Comparison of ENCODE assay signal across 21 cellular contexts in the genomic region with DNA sequence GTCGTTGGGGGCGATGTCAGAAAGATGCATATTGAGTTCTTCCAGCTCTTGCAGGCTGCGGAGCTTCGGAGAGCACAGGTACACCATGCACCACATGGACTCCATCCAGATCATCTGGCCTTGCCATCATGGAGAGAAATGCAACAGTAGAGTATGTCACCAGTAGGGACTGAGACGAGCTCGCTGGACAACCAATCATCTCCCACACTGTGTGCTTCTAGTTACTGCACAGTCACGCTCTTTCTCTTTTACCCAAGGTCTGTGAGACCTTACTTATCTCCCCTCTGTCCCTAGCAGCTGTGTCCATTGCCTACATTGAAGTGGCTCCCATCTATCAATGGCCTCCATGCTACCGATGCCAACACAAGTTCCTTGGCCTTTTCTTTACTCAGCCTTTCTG.
DNase-seq lines count a peak whose midpoint lies in the region; ATAC-seq, FAIRE-seq and TF ChIP-seq lines count a peak whose summit lies in the region.
"Had no signal": no experiment of that assay in that cellular context is flagged by ENCODE, and none has a peak within 500 bp of the region (broad histone marks: within the 10 kb centered on the region; RNA-seq: fewer than 3 reads in every experiment).

No MANE protein-coding gene starts in this region.

- no peak overlapping the region for H3K56ac ChIP-seq in IMR-90 (ENCODE audit: extremely low read depth, insufficient read depth, low read length)

- H2BK5ac ChIP-seq in IMR-90 (ENCODE audit: low read depth, low read length, poor library complexity, severe bottlenecking): no peak overlapping the region

- H3K14ac ChIP-seq in IMR-90 (replicated peaks; ENCODE audit: low read depth, low read length): no peak overlapping the region; the same call in 1 of the 2 replicates

- no peak for TF ChIP-seq CTCF in IMR-90 (conservative IDR thresholded peaks at IDR 0.05; ENCODE audit: low read depth, low read length)
- no peak for TF ChIP-seq CTCF in bronchial epithelial cell (IDR thresholded peaks at IDR 0.05; ENCODE audit: insufficient read depth, low read length, severe bottlenecking)
- TF ChIP-seq CTCF in esophagus muscularis mucosa (IDR thresholded peaks at IDR 0.05): no peak
- TF ChIP-seq CTCF in ascending aorta (IDR thresholded peaks at IDR 0.05): no peak
- no peak for TF ChIP-seq CTCF in esophagus squamous epithelium (IDR thresholded peaks at IDR 0.05)
- no peak for TF ChIP-seq CTCF in body of pancreas (IDR thresholded peaks at IDR 0.05)

- TF ChIP-seq EP300 in esophagus muscularis mucosa (IDR thresholded peaks at IDR 0.05): no peak

- no peak overlapping the region for H3K23ac ChIP-seq in IMR-90 (ENCODE audit: low read depth, low read length)

- CTCF ChIA-PET in IMR-90 (lab: Yijun Ruan, JAX): no interaction called here

- DNase-seq in IMR-90: no peak
- no peak for DNase-seq in bronchial epithelial cell (ENCODE audit: low read depth)
- peak; percentile 19 for DNase-seq in esophagus muscularis mucosa (ENCODE audit: extremely low spot score)
- no peak for DNase-seq in ascending aorta (ENCODE audit: low spot score in 2 of 2)
- DNase-seq in esophagus squamous epithelium (lab: John Stamatoyannopoulos, UW): no peak
- no peak for DNase-seq in body of pancreas
- DNase-seq: AML-193; Caco-2; Calu3; CD4-positive, alpha-beta T cell; CD8-positive, alpha-beta T cell; DMS79 treated with DMSO at 0.1 percent for 48 hours; GF-D8 had no signal

- TF ChIP-seq RAD21 in IMR-90 (IDR thresholded peaks at IDR 0.05; ENCODE audit: low read length): no peak

- in situ Hi-C loops in IMR-90 (cut with MboI; ENCODE audit: low sequenced_read_pairs): no loop called here

- 60% methylated on average over 5 of the region's 8 CpGs; no CpG with 5 or more reads in 1 of the 2 experiments for WGBS in IMR-90 (ENCODE audit: extremely low coverage in 2 of 2, insufficient read length in 1 of 2), 2 experiments
- 91% methylated on average over 8 of the region's 8 CpGs for WGBS in esophagus muscularis mucosa
- 89 to 90% methylated on average over 6 to 8 of the region's 8 CpGs for WGBS in esophagus squamous epithelium, 2 donors
- 80 to 81% methylated on average over 8 of the region's 8 CpGs for WGBS in body of pancreas, 2 donors

- H3K36me3 ChIP-seq in IMR-90 (ENCODE audit: control insufficient read depth, insufficient read depth, low read length): no peaks in the 10 kb centered on the region
- H3K36me3 ChIP-seq in bronchial epithelial cell (ENCODE audit: control insufficient read depth, insufficient read depth, low read length): no peaks in the 10 kb centered on the region
- H3K36me3 ChIP-seq in esophagus muscularis mucosa: no peaks in the 10 kb centered on the region
- no peaks in the 10 kb centered on the region for H3K36me3 ChIP-seq in ascending aorta
- H3K36me3 ChIP-seq in esophagus squamous epithelium: no peaks in the 10 kb centered on the region
- H3K36me3 ChIP-seq in body of pancreas (replicated peaks in 1 of 2; ENCODE audit: insufficient read depth in 1 of 2, low read depth in 2 of 2): no peaks in the 10 kb centered on the region
- H3K36me3 ChIP-seq: BLaER1 treated with 17β-estradiol and CSF1 and Interleukin-3, amounts not matched to agents 10 nM and 100 nM had no signal

- H3K4me3 ChIP-seq in IMR-90 (ENCODE audit: insufficient read depth, low read depth, low read length) (no peak overlapping the region), bronchial epithelial cell (ENCODE audit: low read depth, low read length) (no peak overlapping the region), esophagus muscularis mucosa (no peak overlapping the region), ascending aorta (no peak overlapping the region), esophagus squamous epithelium (no peak overlapping the region), body of pancreas (no peak overlapping the region)
- H3K4me3 ChIP-seq: A549; BLaER1 treated with 17β-estradiol and CSF1 and Interleukin-3, amounts not matched to agents 10 nM and 100 nM had no signal

- no peak overlapping the region for H4K91ac ChIP-seq in IMR-90 (ENCODE audit: insufficient read depth, low read depth, low read length)

- no peak overlapping the region for H3K4ac ChIP-seq in IMR-90 (ENCODE audit: low read depth, low read length)

- no peak for ATAC-seq in IMR-90 (ENCODE audit: low read depth)
- no peak for ATAC-seq in body of pancreas
- ATAC-seq: A549; CD8-positive, alpha-beta T cell had no signal

- H3K9me1 ChIP-seq in IMR-90 (ENCODE audit: insufficient read depth, low read length): no peaks in the 10 kb centered on the region

- POLR2A ChIA-PET in IMR-90 (lab: Charles Lee; ENCODE audit: unreplicated experiment): no interaction called here

- H2AFZ ChIP-seq in IMR-90 (replicated peaks; ENCODE audit: low read length, poor library complexity): peak overlapping the region; percentile 33

- H3K9me3 ChIP-seq in IMR-90 (ENCODE audit: control insufficient read depth, insufficient read depth, low read length) (no peaks in the 10 kb centered on the region), esophagus muscularis mucosa (peaks cover 0 to 5% (median 0%) of the 10 kb centered on the region in 4 donors), ascending aorta (no peaks in the 10 kb centered on the region), esophagus squamous epithelium (peaks cover 0 to 6% (median 0%) of the 10 kb centered on the region in 3 donors), body of pancreas (no peaks in the 10 kb centered on the region)
- H3K9me3 ChIP-seq: Caco-2 had no signal

- no peaks in the 10 kb centered on the region for H4K20me1 ChIP-seq in IMR-90 (ENCODE audit: insufficient read depth, low read length)
- H4K20me1 ChIP-seq: BLaER1 treated with 17β-estradiol and CSF1 and Interleukin-3, amounts not matched to agents 10 nM and 100 nM had no signal

- FAIRE-seq in bronchial epithelial cell (lab: Jason Lieb, UNC): peak; percentile 80
- FAIRE-seq: A549, D721Med, G401.6, GM12891, GM19239 had no signal

- H3K4me1 ChIP-seq in IMR-90 (ENCODE audit: control insufficient read depth, insufficient read depth, low read length) (no peaks in the 10 kb centered on the region), esophagus muscularis mucosa (no peaks in the 10 kb centered on the region), ascending aorta (no peaks in the 10 kb centered on the region), esophagus squamous epithelium (no peaks in the 10 kb centered on the region), body of pancreas (no peaks in the 10 kb centered on the region)
- H3K4me1 ChIP-seq: A549; BLaER1 treated with 17β-estradiol and CSF1 and Interleukin-3, amounts not matched to agents 10 nM and 100 nM; Caco-2 had no signal

- no peak overlapping the region for H3K9ac ChIP-seq in IMR-90 (ENCODE audit: low read depth, low read length)
- H3K9ac ChIP-seq: BLaER1 treated with 17β-estradiol and CSF1 and Interleukin-3, amounts not matched to agents 10 nM and 100 nM had no signal

- H3K27ac ChIP-seq in IMR-90 (ENCODE audit: insufficient read depth, low read length): no peak overlapping the region
- no peak overlapping the region for H3K27ac ChIP-seq in esophagus muscularis mucosa (replicated peaks in 1 of 4)
- no peak overlapping the region for H3K27ac ChIP-seq in ascending aorta
- no peak overlapping the region for H3K27ac ChIP-seq in esophagus squamous epithelium
- H3K27ac ChIP-seq in body of pancreas: no peak overlapping the region
- H3K27ac ChIP-seq: 22Rv1; A549; BLaER1 treated with 17β-estradiol and CSF1 and Interleukin-3, amounts not matched to agents 10 nM and 100 nM; C4-2B had no signal

- no peak overlapping the region for H2BK120ac ChIP-seq in IMR-90 (ENCODE audit: low read depth, low read length)

- dilution Hi-C loops in IMR-90 (cut with HindIII; ENCODE audit: low sequenced_read_pairs, unreplicated experiment): no loop called here

- H3K4me2 ChIP-seq in IMR-90 (ENCODE audit: low read depth, low read length): no peak overlapping the region
- H3K4me2 ChIP-seq: A549; BLaER1 treated with 17β-estradiol and CSF1 and Interleukin-3, amounts not matched to agents 10 nM and 100 nM had no signal

- no peak overlapping the region for H4K5ac ChIP-seq in IMR-90 (ENCODE audit: low read depth, low read length)

- no peak overlapping the region for H4K8ac ChIP-seq in IMR-90 (ENCODE audit: low read depth in 2 of 2, low read length in 2 of 2)

- H2AK9ac ChIP-seq in IMR-90 (replicated peaks; ENCODE audit: low read depth, low read length, poor library complexity): no peak overlapping the region

- H2BK20ac ChIP-seq in IMR-90 (ENCODE audit: low read depth, low read length): no peak overlapping the region

- no peak for TF ChIP-seq POLR2A in IMR-90 (IDR thresholded peaks at IDR 0.05; ENCODE audit: low read depth, low read length)
- TF ChIP-seq POLR2A in esophagus muscularis mucosa (IDR thresholded peaks at IDR 0.05; ENCODE audit: low read depth): no peak
- no peak for TF ChIP-seq POLR2A in esophagus squamous epithelium (IDR thresholded peaks at IDR 0.05)
- no peak for TF ChIP-seq POLR2A in body of pancreas (IDR thresholded peaks at IDR 0.05)

- no TSS peak for BruUV-seq in IMR-90 (replicated peaks; lab: Mats Ljungman, UMichigan)

- intact Hi-C loops in IMR-90 (cut with micrococcal nuclease) (no loop called here), esophagus muscularis mucosa (cut with DNase I) (no loop called here), ascending aorta (cut with DNase I) (no loop called here), esophagus squamous epithelium (cut with DNase I) (no loop called here), body of pancreas (cut with DNase I) (no loop called here)

- no peak overlapping the region for H3K18ac ChIP-seq in IMR-90 (ENCODE audit: low read depth, low read length)

- H3K79me1 ChIP-seq in IMR-90 (ENCODE audit: low read depth in 1 of 2, low read length in 2 of 2): no peaks in the 10 kb centered on the region

- H3K27me3 ChIP-seq in IMR-90 (ENCODE audit: control insufficient read depth, insufficient read depth, low read length): peaks cover 6% of the 10 kb centered on the region
- peaks cover 2% of the 10 kb centered on the region for H3K27me3 ChIP-seq in bronchial epithelial cell (ENCODE audit: control insufficient read depth, insufficient read depth, low read length)
- H3K27me3 ChIP-seq in esophagus muscularis mucosa: no peaks in the 10 kb centered on the region
- no peaks in the 10 kb centered on the region for H3K27me3 ChIP-seq in ascending aorta
- no peaks in the 10 kb centered on the region for H3K27me3 ChIP-seq in esophagus squamous epithelium
- H3K27me3 ChIP-seq in body of pancreas: no peaks in the 10 kb centered on the region
- H3K27me3 ChIP-seq: BLaER1 treated with 17β-estradiol and CSF1 and Interleukin-3, amounts not matched to agents 10 nM and 100 nM had no signal

- no peak overlapping the region for H2BK15ac ChIP-seq in IMR-90 (ENCODE audit: low read depth, low read length)

- no peak overlapping the region for H2AK5ac ChIP-seq in IMR-90 (ENCODE audit: low read depth, low read length)

TF ChIP-seq in IMR-90, 13 proteins besides CTCF, POLR2A, EP300 and RAD21:
- TF ChIP-seq BHLHE40 (IDR thresholded peaks at IDR 0.05; ENCODE audit: low read depth, low read length): no peak
- no peak for TF ChIP-seq RFX5 (IDR thresholded peaks at IDR 0.05; ENCODE audit: low read depth, low read length)
